8 cellular contexts compared by ENCODE assay signal in the genomic region with DNA sequence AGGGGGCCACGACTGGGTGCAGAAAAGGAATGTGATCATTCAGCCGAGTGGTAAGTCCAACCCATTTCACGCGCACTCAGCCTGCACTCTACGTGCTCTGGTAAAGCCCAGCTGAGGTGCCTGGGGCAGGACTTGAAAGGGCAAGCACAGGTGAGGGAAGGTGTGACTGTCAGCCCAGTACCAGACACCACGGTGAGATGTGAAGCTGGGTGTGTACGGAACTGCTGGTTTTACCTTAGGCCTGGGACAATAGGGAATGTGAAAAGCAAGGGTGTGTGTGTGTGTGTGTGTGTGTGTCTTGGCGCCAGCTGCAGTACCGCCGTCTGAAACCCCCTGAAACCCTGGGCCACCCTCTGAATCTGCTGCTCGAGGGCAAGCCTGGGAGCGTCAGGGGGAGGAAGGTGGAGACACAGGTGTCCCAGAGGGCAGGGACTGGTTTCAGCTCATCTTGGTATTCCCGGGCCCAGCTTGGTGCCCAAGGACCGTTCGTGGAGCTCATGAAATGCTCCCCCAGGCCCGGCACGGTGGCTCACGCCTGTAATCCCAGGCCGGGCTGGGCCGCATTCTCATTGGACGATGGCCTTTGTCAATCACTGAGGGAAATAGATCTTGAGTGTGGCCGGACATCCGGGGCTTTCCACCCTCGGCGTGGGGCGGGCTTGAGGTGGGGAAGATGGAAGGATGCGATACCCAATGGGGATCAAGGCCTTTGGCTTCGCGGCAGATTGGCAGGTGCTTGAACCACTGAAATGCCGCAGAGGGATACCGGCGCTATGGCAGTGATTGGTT. TPM values are rescaled to one million over a fixed set of nuclear protein-coding genes. Genes with fewer than 3 reads are reported as not detected.
DNase-seq lines count a peak whose midpoint lies in the region; ATAC-seq and TF ChIP-seq lines count a peak whose summit lies in the region.

No MANE protein-coding gene starts in this region.

- H3K79me1 ChIP-seq in mesendoderm (ENCODE audit: low read length) = no peaks in the 10 kb centered on the region

- H3K27me3 ChIP-seq in HUES48 (ENCODE audit: control insufficient read depth, insufficient read depth, low read length) (no peaks in the 10 kb centered on the region), NT2/D1 (ENCODE audit: insufficient read depth, insufficient read length) (no peaks in the 10 kb centered on the region), endodermal cell (ENCODE audit: control insufficient read depth, insufficient read depth, low read length, poor library complexity, severe bottlenecking) (no peaks in the 10 kb centered on the region), mesendoderm (ENCODE audit: insufficient read depth, low read length, poor library complexity) (no peaks in the 10 kb centered on the region)

- H3K23ac ChIP-seq in mesendoderm (ENCODE audit: low read length) = no peak overlapping the region

- 22 to 32% methylated on average over 23 to 32 of the region's 32 CpGs for WGBS in endodermal cell (ENCODE audit: insufficient coverage in 1 of 2, insufficient read length in 1 of 2), 2 experiments
- WGBS in mesendoderm (ENCODE audit: extremely low coverage, insufficient coverage, low lambda C conversion rate) = no CpG with 5 or more reads among the region's 32 CpGs

- H4K5ac ChIP-seq in mesendoderm (ENCODE audit: low read length) = no peak overlapping the region

- peaks cover 2% of the 10 kb centered on the region for H3K27me3 Mint-ChIP-seq in endodermal cell (ENCODE audit: insufficient read depth)

- DNase-seq in Caki2 (ENCODE audit: low read depth) (peak; percentile 98), NT2/D1 (ENCODE audit: low read depth, low spot score) (peak; percentile 100), endodermal cell (peak; percentile 100), mesendoderm (peak; percentile 100)
- peak; percentile 98 for DNase-seq in activated CD8-positive, alpha-beta memory T cell treated with anti-CD3 and anti-CD28 coated beads, Interleukin-2, amount 50 U/mL, for 24 hours (ENCODE audit: extremely low read depth)
- peak; percentile 96 for DNase-seq in stimulated activated CD8-positive, alpha-beta memory T cell treated with anti-CD3 and anti-CD28 coated beads, Interleukin-12 subunit alpha, Interleukin-12 subunit beta, amount 100 ng/mL, for 4 hours (ENCODE audit: low read depth)

- H3K18ac ChIP-seq in mesendoderm (ENCODE audit: low read length) = no peak overlapping the region

- ATAC-seq in GM21423 (IDR thresholded peaks at IDR 0.05; ENCODE audit: unreplicated experiment) = peak; percentile 96

- no peaks in the 10 kb centered on the region for H3K36me3 ChIP-seq in HUES48 (ENCODE audit: control insufficient read depth, insufficient read depth, low read length)
- H3K36me3 ChIP-seq in NT2/D1 (ENCODE audit: insufficient read depth, insufficient read length, low read length) = no peaks in the 10 kb centered on the region
- H3K36me3 ChIP-seq in endodermal cell (ENCODE audit: control insufficient read depth, insufficient read depth, low read length) = no peaks in the 10 kb centered on the region
- no peaks in the 10 kb centered on the region for H3K36me3 ChIP-seq in mesendoderm (ENCODE audit: control insufficient read depth, insufficient read depth, low read length)

- no peaks in the 10 kb centered on the region for H3K79me2 ChIP-seq in mesendoderm (ENCODE audit: control insufficient read depth, insufficient read depth, low read length)

- peaks cover 3% of the 10 kb centered on the region for H3K36me3 Mint-ChIP-seq in endodermal cell (ENCODE audit: low read depth)

- H3K27ac Mint-ChIP-seq in endodermal cell = peak overlapping the region; percentile 94

- H3K9ac ChIP-seq in HUES48 (ENCODE audit: low read depth, low read length) = 0 out of 2 replicates have a peak overlapping the region, but pooled peaks have one; percentile 40
- peak overlapping the region; percentile 83 for H3K9ac ChIP-seq in NT2/D1 (ENCODE audit: insufficient read length, low read depth)
- no peak overlapping the region for H3K9ac ChIP-seq in endodermal cell (ENCODE audit: extremely low read depth, low read length, poor library complexity, severe bottlenecking)
- H3K9ac ChIP-seq in mesendoderm (ENCODE audit: low read length) = peak overlapping the region; percentile 73

- H3K9me3 Mint-ChIP-seq in endodermal cell = peaks cover 3% of the 10 kb centered on the region

- no peak overlapping the region for H2AK5ac ChIP-seq in mesendoderm (ENCODE audit: low read length)

- H3K9me3 ChIP-seq in HUES48 (ENCODE audit: control insufficient read depth, insufficient read depth, low read length) (no peaks in the 10 kb centered on the region), NT2/D1 (ENCODE audit: insufficient read depth, low read length) (peaks cover 6% of the 10 kb centered on the region; the same call in 1 of the 2 replicates), endodermal cell (ENCODE audit: control insufficient read depth, low read length) (no peaks in the 10 kb centered on the region)

- peak overlapping the region; percentile 66 for H3K4me2 ChIP-seq in mesendoderm (ENCODE audit: low read length)

- H3K56ac ChIP-seq in mesendoderm (ENCODE audit: low read length) = peak overlapping the region; percentile 90

- H3K27ac ChIP-seq in HUES48 (ENCODE audit: low read depth, low read length) (peak overlapping the region; percentile 86), endodermal cell (ENCODE audit: low read depth, low read length) (no peak overlapping the region), mesendoderm (ENCODE audit: low read depth, low read length) (peak overlapping the region; percentile 79)

- peak overlapping the region; percentile 79 for H3K4me3 Mint-ChIP-seq in endodermal cell

- no peak overlapping the region for H3K4ac ChIP-seq in mesendoderm (ENCODE audit: low read depth, low read length)

- peaks cover 16% of the 10 kb centered on the region for H3K4me1 Mint-ChIP-seq in endodermal cell

- in situ Hi-C loops in Caki2 (cut with HindIII; ENCODE audit: low pct_unique_long_range_greater_than_20kb, low sequenced_read_pairs) = no loop called here

- H2BK120ac ChIP-seq in mesendoderm (ENCODE audit: low read depth, low read length) = no peak overlapping the region

- H4K8ac ChIP-seq in mesendoderm (ENCODE audit: low read depth, low read length) = no peak overlapping the region

- TF ChIP-seq CTCF in endodermal cell (conservative IDR thresholded peaks at IDR 0.05) = no peak

- H3K4me3 ChIP-seq in HUES48 (ENCODE audit: low read depth, low read length) = peak overlapping the region; percentile 85
- H3K4me3 ChIP-seq in NT2/D1 (ENCODE audit: insufficient read length, low read depth) = peak overlapping the region; percentile 68
- peak overlapping the region; percentile 94 for H3K4me3 ChIP-seq in endodermal cell (ENCODE audit: low read length)
- no peak overlapping the region for H3K4me3 ChIP-seq in mesendoderm (ENCODE audit: low read length)

- no peak overlapping the region for H2BK15ac ChIP-seq in mesendoderm (replicated peaks; ENCODE audit: low read depth)

- peaks cover 15% of the 10 kb centered on the region for H3K4me1 ChIP-seq in HUES48 (ENCODE audit: control insufficient read depth, insufficient read depth, low read length)
- peaks cover 6% of the 10 kb centered on the region for H3K4me1 ChIP-seq in NT2/D1 (ENCODE audit: insufficient read depth, insufficient read length)
- no peaks in the 10 kb centered on the region for H3K4me1 ChIP-seq in endodermal cell (ENCODE audit: control insufficient read depth, insufficient read depth, low read length)
- peaks cover 4% of the 10 kb centered on the region for H3K4me1 ChIP-seq in mesendoderm (ENCODE audit: control insufficient read depth, low read depth, low read length)

- peak overlapping the region; percentile 61 for H2BK5ac ChIP-seq in mesendoderm (ENCODE audit: low read length)

RNA-seq across cellular contexts. Expression of gene ST6GALNAC1, which starts 27.8 kb away (rescaled TPM):
- not detected in 2 replicates for total RNA-seq in Caki2 (2014; rRNA removed; shearing (Covaris generic); ENCODE audit: low replicate concordance)
- not detected for total RNA-seq in endodermal cell
- 0.39 TPM for polyA plus RNA-seq in endodermal cell (2013, experiment 1 of 2)
- polyA plus RNA-seq in endodermal cell (2013, experiment 2 of 2) = not detected
- not detected for polyA plus RNA-seq in mesendoderm (2013, experiment 1 of 2)
- polyA plus RNA-seq in mesendoderm (2013, experiment 2 of 2) = not detected

RNA-seq across cellular contexts. Expression of gene MXRA7, which starts 39.4 kb away (rescaled TPM):
- total RNA-seq in Caki2 (2014; rRNA removed; shearing (Covaris generic); ENCODE audit: low replicate concordance) = 64.5 and 101 TPM in 2 replicates
- total RNA-seq in endodermal cell = 10 to 100 TPM; 61.6 to 77.1 TPM
- 64.6 TPM for polyA plus RNA-seq in endodermal cell (2013, experiment 1 of 2)
- 58.4 TPM for polyA plus RNA-seq in endodermal cell (2013, experiment 2 of 2)
- 10.2 TPM for polyA plus RNA-seq in mesendoderm (2013, experiment 1 of 2)
- polyA plus RNA-seq in mesendoderm (2013, experiment 2 of 2) = 10.9 TPM

RNA-seq across cellular contexts. Expression of gene JMJD6, which starts 55.1 kb away (rescaled TPM):
- total RNA-seq in Caki2 (2014; rRNA removed; shearing (Covaris generic); ENCODE audit: low replicate concordance) = 14.4 and 22.7 TPM in 2 replicates
- 10 to 100 TPM; 17.0 to 20.3 TPM for total RNA-seq in endodermal cell
- polyA plus RNA-seq in endodermal cell (2013, experiment 1 of 2) = 18.8 TPM
- polyA plus RNA-seq in endodermal cell (2013, experiment 2 of 2) = 16.4 TPM
- polyA plus RNA-seq in mesendoderm (2013, experiment 1 of 2) = 10.8 TPM
- 11.3 TPM for polyA plus RNA-seq in mesendoderm (2013, experiment 2 of 2)

RNA-seq across cellular contexts. Expression of gene METTL23, which starts 55.3 kb away (rescaled TPM):
- total RNA-seq in Caki2 (2014; rRNA removed; shearing (Covaris generic); ENCODE audit: low replicate concordance) = 40.5 and 56.8 TPM in 2 replicates
- total RNA-seq in endodermal cell = 10 to 100 TPM; 31.3 to 39.9 TPM
- polyA plus RNA-seq in endodermal cell (2013, experiment 1 of 2) = 32.3 TPM
- polyA plus RNA-seq in endodermal cell (2013, experiment 2 of 2) = 27.7 TPM
- 20.6 TPM for polyA plus RNA-seq in mesendoderm (2013, experiment 1 of 2)
- polyA plus RNA-seq in mesendoderm (2013, experiment 2 of 2) = 20.7 TPM
